ENCODE assay signal across 8 cellular contexts in the genomic region with DNA sequence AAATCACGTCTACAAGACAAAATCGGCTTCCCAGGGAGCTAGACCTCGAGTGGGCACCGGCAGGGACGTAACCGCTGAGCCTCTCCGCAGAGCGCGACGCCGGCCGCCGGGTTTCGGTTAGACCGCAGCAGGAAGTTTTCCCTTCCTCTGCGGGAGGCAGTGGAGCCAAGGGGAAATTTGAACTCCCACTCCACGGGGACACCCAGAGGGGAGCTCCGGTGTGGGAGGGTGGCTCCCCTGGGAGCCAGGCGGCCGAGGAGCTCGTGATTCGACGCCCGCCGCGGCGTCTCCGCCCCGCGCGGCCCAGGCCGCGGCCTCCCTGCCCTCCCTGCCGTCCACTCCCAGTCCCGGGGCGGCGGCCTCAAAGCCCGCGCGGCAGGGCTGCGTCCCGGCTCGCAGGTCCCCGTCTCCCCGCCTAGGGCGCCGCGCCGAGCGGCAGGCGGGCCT. TPM values are rescaled to one million over a fixed set of nuclear protein-coding genes. Genes with fewer than 3 reads are reported as not detected.
DNase-seq lines count a peak whose midpoint lies in the region; ATAC-seq and TF ChIP-seq lines count a peak whose summit lies in the region.

No MANE protein-coding gene starts in this region.

- TF ChIP-seq EP300 in sigmoid colon (IDR thresholded peaks at IDR 0.05) = no peak

- H3K27ac ChIP-seq in BLaER1 (peak overlapping the region; percentile 99), sigmoid colon (peak overlapping the region; percentile 95 to 100 (median 96))

- H3K27me3 ChIP-seq in BLaER1 (no peaks in the 10 kb centered on the region), sigmoid colon (no peaks in the 10 kb centered on the region)

- peak overlapping the region; percentile 72 for H3K4me2 ChIP-seq in BLaER1

- peak overlapping the region; percentile 96 for H3K9ac ChIP-seq in BLaER1

- H3K9me3 ChIP-seq in BLaER1 (peaks cover 7% of the 10 kb centered on the region; the same call in 1 of the 2 replicates), sigmoid colon (no peaks in the 10 kb centered on the region)

- intact Hi-C loops in sigmoid colon (cut with DNase I) = loop anchor here (2.0 kb wide), 2 partner anchors 41 to 43 kb away; no protein-coding TSS in a partner anchor

- no peak for TF ChIP-seq CTCF in sigmoid colon (IDR thresholded peaks at IDR 0.05)

- DNase-seq in NCI-H774 (lab: John Stamatoyannopoulos, UW) = peak; percentile 58
- DNase-seq in amniotic stem cell (lab: John Stamatoyannopoulos, UW) = peak; percentile 58
- DNase-seq in hepatic stellate cell (ENCODE audit: low spot score) = peak; percentile 46
- DNase-seq in sigmoid colon = peak; percentile 87
- DNase-seq in stimulated activated naive CD4-positive, alpha-beta T cell treated with Interleukin-2 at 50 U/mL for 16 hours (lab: John Stamatoyannopoulos, UW) = no peak

- peak; percentile 28 for ATAC-seq in GM18868 (IDR thresholded peaks at IDR 0.05; ENCODE audit: unreplicated experiment)
- ATAC-seq in HG03095 (IDR thresholded peaks at IDR 0.05; ENCODE audit: unreplicated experiment) = peak; percentile 32

- WGBS in sigmoid colon, 2 donors = 0 to 1% methylated on average over 51 of the region's 51 CpGs

- H4K20me1 ChIP-seq in BLaER1 = peaks cover 46% of the 10 kb centered on the region

- peak in 1 of 2 donors; percentile 8 for TF ChIP-seq POLR2A in sigmoid colon (IDR thresholded peaks at IDR 0.05)

- H3K4me3 ChIP-seq in BLaER1 = peak overlapping the region; percentile 87
- peak overlapping the region; percentile 62 to 81 (median 73) for H3K4me3 ChIP-seq in sigmoid colon

- H3K36me3 ChIP-seq in BLaER1 = peaks cover 5% of the 10 kb centered on the region
- H3K36me3 ChIP-seq in sigmoid colon = no peaks in the 10 kb centered on the region

- H3K4me1 ChIP-seq in BLaER1 = peaks cover 86% of the 10 kb centered on the region
- H3K4me1 ChIP-seq in sigmoid colon = peaks cover 0 to 69% (median 52%) of the 10 kb centered on the region in 4 donors

RNA-seq across cellular contexts. Expression of gene SYPL1, which starts 0.4 kb away (rescaled TPM):
- 100 to 1,000 TPM in 3 of 4 donors, 10 to 100 TPM in 1; 99.5 to 184 (median 144) TPM for total RNA-seq in sigmoid colon
- 10 to 100 TPM; 21.0 to 84.0 (median 24.3) TPM for polyA plus RNA-seq in sigmoid colon
